In genomic region chr16:54931041-54931756, GRCh38 we compare ENCODE assay signal across 8 cellular contexts. TPM values are rescaled to one million over a fixed set of nuclear protein-coding genes. Genes with fewer than 3 reads are reported as not detected.
DNase-seq lines count a peak whose midpoint lies in the region; ATAC-seq, FAIRE-seq and TF ChIP-seq lines count a peak whose summit lies in the region.

No MANE protein-coding gene starts in this region.

- H3K9ac ChIP-seq in endothelial cell of umbilical vein (replicated peaks; ENCODE audit: extremely low read depth, insufficient read depth, low read length) = no peak overlapping the region
- H3K9ac ChIP-seq in neural cell (ENCODE audit: low read length) = no peak overlapping the region

- FAIRE-seq in endothelial cell of umbilical vein (lab: Jason Lieb, UNC) = no peak

- no peaks in the 10 kb centered on the region for H3K79me2 ChIP-seq in endothelial cell of umbilical vein (ENCODE audit: control insufficient read depth, insufficient read depth, low read length)
- no peaks in the 10 kb centered on the region for H3K79me2 ChIP-seq in neural cell (replicated peaks; ENCODE audit: insufficient read depth, low read length)

- H3K27ac ChIP-seq in AG04450 (ENCODE audit: low read depth, low read length) = no peak overlapping the region
- H3K27ac ChIP-seq in endothelial cell of umbilical vein (ENCODE audit: insufficient read depth, low read depth, low read length) = no peak overlapping the region
- H3K27ac ChIP-seq in neural cell (ENCODE audit: low read length) = no peak overlapping the region

- ATAC-seq in GM18868 (IDR thresholded peaks at IDR 0.05; ENCODE audit: unreplicated experiment) (no peak), HG02938 (IDR thresholded peaks at IDR 0.05; ENCODE audit: unreplicated experiment) (no peak)

- H3K4me3 ChIP-seq in AG04450 (ENCODE audit: low read depth, low read length) = peak overlapping the region; percentile 51
- H3K4me3 ChIP-seq in endothelial cell of umbilical vein (replicated peaks in 1 of 3; ENCODE audit: insufficient read depth in 1 of 3, low read depth in 1 of 3, low read length in 3 of 3) = peak overlapping the region in 2 of 3 experiments; percentile 6 to 37
- H3K4me3 ChIP-seq in neural cell (ENCODE audit: low read length) = peak overlapping the region; percentile 60

- dilution Hi-C loops in endothelial cell of umbilical vein (cut with MboI; ENCODE audit: extremely low pct_ligation_motif_present, low sequenced_read_pairs) = no loop called here

- POLR2A ChIA-PET in AG04450 (lab: Yijun Ruan, JAX) = no interaction called here
- POLR2A ChIA-PET in endothelial cell of umbilical vein (lab: Charles Lee) = no interaction called here

- peaks cover 77% of the 10 kb centered on the region for H3K27me3 ChIP-seq in AG04450 (ENCODE audit: control insufficient read depth, insufficient read depth, low read length)
- peaks cover 50 to 68% of the 10 kb centered on the region in 2 experiments for H3K27me3 ChIP-seq in endothelial cell of umbilical vein (ENCODE audit: control insufficient read depth in 2 of 2, insufficient read depth in 2 of 2, low read length in 2 of 2)
- peaks cover 89% of the 10 kb centered on the region for H3K27me3 ChIP-seq in neural cell (ENCODE audit: insufficient read depth, low read depth, low read length)

- TF ChIP-seq RAD21 in neural cell (conservative IDR thresholded peaks at IDR 0.05) = no peak

- no peaks in the 10 kb centered on the region for H3K9me2 ChIP-seq in neural cell (ENCODE audit: insufficient read depth, low read length)

- H3K9me1 ChIP-seq in endothelial cell of umbilical vein (replicated peaks; ENCODE audit: control insufficient read depth, extremely low read depth, insufficient read depth, low read length) = no peaks in the 10 kb centered on the region

- H4K20me1 ChIP-seq in endothelial cell of umbilical vein (replicated peaks; ENCODE audit: control insufficient read depth, extremely low read depth, insufficient read depth, low read length) (peaks cover 5% of the 10 kb centered on the region), neural cell (ENCODE audit: insufficient read depth) (no peaks in the 10 kb centered on the region)

- DNase-seq in AG04450 (ENCODE audit: low read depth, low spot score) = no peak
- DNase-seq in GM13976 (ENCODE audit: low spot score) = peak; percentile 21
- peak; percentile 20 for DNase-seq in SK-MEL-5 (ENCODE audit: low read depth, low spot score)
- peak; percentile 27 for DNase-seq in endothelial cell of umbilical vein (ENCODE audit: low read depth, low spot score)
- no peak for DNase-seq in iPS-NIHi7 (ENCODE audit: extremely low spot score)

- TF ChIP-seq CTCF in AG04450 (IDR thresholded peaks at IDR 0.05; ENCODE audit: low read depth, low read length) (no peak), GM13976 (IDR thresholded peaks at IDR 0.05; ENCODE audit: borderline replicate concordance, control extremely low read depth, extremely low read depth, insufficient read depth, missing control alignments) (no peak), endothelial cell of umbilical vein (IDR thresholded peaks at IDR 0.05; ENCODE audit: extremely low read depth in 1 of 2, insufficient read depth in 1 of 2, low read depth in 1 of 2, low read length in 2 of 2) (no peak), neural cell (IDR thresholded peaks at IDR 0.05; ENCODE audit: poor library complexity, severe bottlenecking) (peak; percentile 18)

- no peak for TF ChIP-seq EP300 in neural cell (conservative IDR thresholded peaks at IDR 0.05; ENCODE audit: poor library complexity, severe bottlenecking)

- H3F3A ChIP-seq in neural cell (ENCODE audit: insufficient read depth, low read length, poor library complexity, severe bottlenecking) = no peaks in the 10 kb centered on the region

- H3K36me3 ChIP-seq in endothelial cell of umbilical vein (ENCODE audit: control insufficient read depth in 2 of 2, extremely low read depth in 1 of 2, insufficient read depth in 2 of 2, low read length in 2 of 2) = no peaks in the 10 kb centered on the region
- no peaks in the 10 kb centered on the region for H3K36me3 ChIP-seq in neural cell (ENCODE audit: insufficient read depth, low read length)

- CTCF ChIA-PET in AG04450 (lab: Charles Lee) = no interaction called here
- CTCF ChIA-PET in endothelial cell of umbilical vein (lab: Charles Lee) = interaction anchor here (1.2 to 1.9 kb wide), 2 partner anchors 9 to 1381 kb away, joined by 3 to 8 read pairs; no protein-coding TSS in a partner anchor

- peaks cover 12% of the 10 kb centered on the region for H3K4me1 ChIP-seq in endothelial cell of umbilical vein (ENCODE audit: control insufficient read depth, extremely low read depth, insufficient read depth, low read length)

- H3K9me3 ChIP-seq in AG04450 (ENCODE audit: control insufficient read depth, insufficient read depth, low read length) (peaks cover 22% of the 10 kb centered on the region), endothelial cell of umbilical vein (replicated peaks; ENCODE audit: control insufficient read depth, insufficient read depth, low read length) (no peaks in the 10 kb centered on the region), neural cell (ENCODE audit: low read length) (no peaks in the 10 kb centered on the region)

- in situ Hi-C loops in GM13976 (cut with MboI; ENCODE audit: low sequenced_read_pairs, unreplicated experiment) (loop anchor here (25.0 kb wide), 1 partner anchor 644 kb away; the partner anchor contains the start of gene IRX3), SK-MEL-5 (cut with HindIII; ENCODE audit: low pct_unique_long_range_greater_than_20kb, low sequenced_read_pairs) (no loop called here)

- BruUV-seq in endothelial cell of umbilical vein (replicated peaks; lab: Mats Ljungman, UMichigan) = no TSS peak

- no peak for TF ChIP-seq POLR2A in endothelial cell of umbilical vein (IDR thresholded peaks at IDR 0.05; ENCODE audit: low read depth, low read length)

- peak overlapping the region; percentile 72 for H2AFZ ChIP-seq in endothelial cell of umbilical vein (ENCODE audit: low read depth, low read length)
- no peak overlapping the region for H2AFZ ChIP-seq in neural cell (ENCODE audit: low read depth, low read length)

- intact Hi-C loops in endothelial cell of umbilical vein (cut with micrococcal nuclease) = loop anchor here (1.0 to 10.0 kb wide), 3 partner anchors 645 to 1039 kb away; partner anchors contain the start of gene IRX3

- H3K4me2 ChIP-seq in endothelial cell of umbilical vein (ENCODE audit: insufficient read depth, low read length) = peak overlapping the region; percentile 53
- H3K4me2 ChIP-seq in neural cell (ENCODE audit: low read length) = no peak overlapping the region

TF ChIP-seq in endothelial cell of umbilical vein, 7 proteins besides CTCF, POLR2A, EP300 and RAD21:
- TF ChIP-seq POLR2AphosphoS5 (IDR thresholded peaks at IDR 0.05; ENCODE audit: insufficient read depth, low read depth, low read length) = peak; percentile 5
- TF ChIP-seq JUN (IDR thresholded peaks at IDR 0.05; ENCODE audit: borderline replicate concordance, insufficient read depth, insufficient read length, low read depth) = no peak
- TF ChIP-seq MYC (IDR thresholded peaks at IDR 0.05; ENCODE audit: low read depth, low read length) = no peak
- no peak for TF ChIP-seq FOS (IDR thresholded peaks at IDR 0.05; ENCODE audit: borderline replicate concordance, insufficient read depth, low read length)
- TF ChIP-seq GATA2 (IDR thresholded peaks at IDR 0.05; ENCODE audit: insufficient read depth, insufficient read length, low read depth, low read length) = no peak
- peak; percentile 81 for TF ChIP-seq EZH2 (IDR thresholded peaks at IDR 0.05; ENCODE audit: borderline replicate concordance, low read depth, low read length, severe bottlenecking)

TF ChIP-seq in neural cell, 6 proteins besides CTCF, POLR2A, EP300 and RAD21 (continues in another document):
- TF ChIP-seq REST (IDR thresholded peaks at IDR 0.05; ENCODE audit: borderline replicate concordance) (no peak), TAF1 (IDR thresholded peaks at IDR 0.05; ENCODE audit: low read depth) (no peak)

RNA-seq across cellular contexts. Expression of gene IRX5, which starts 0.5 kb away (rescaled TPM):
- polyA plus RNA-seq in AG04450 (2011; rRNA removed) = not detected in 2 replicates
- polyA minus RNA-seq in AG04450 (2011; rRNA and poly(A)+ RNA removed) = not detected in 2 replicates
- total RNA-seq in SK-MEL-5 (2014; rRNA removed; shearing (Covaris generic)) = 1.6 and 3.1 TPM in 2 replicates
- polyA plus RNA-seq in SK-MEL-5 (2015; cell fraction: cytosol; rRNA removed) = 3.5 and 5.7 TPM in 2 replicates
- polyA plus RNA-seq in SK-MEL-5 (2015; cell fraction: nucleus; rRNA removed) = 4.5 and 7.0 TPM in 2 replicates
- not detected in 2 replicates for total RNA-seq in endothelial cell of umbilical vein
- polyA plus RNA-seq in endothelial cell of umbilical vein = not detected in 2 replicates
- not detected in 2 replicates for polyA plus RNA-seq in endothelial cell of umbilical vein (2011; cell fraction: cytosol; rRNA removed)
- polyA plus RNA-seq in endothelial cell of umbilical vein (2011; cell fraction: nucleus; rRNA removed) = 0.14 and 0.16 TPM in 2 replicates
- polyA plus RNA-seq in endothelial cell of umbilical vein (2012) = not detected in 2 replicates
- not detected in 2 replicates for polyA minus RNA-seq in endothelial cell of umbilical vein
- 3.6 TPM for polyA minus RNA-seq in endothelial cell of umbilical vein (2011; cell fraction: cytosol; rRNA and poly(A)+ RNA removed)
- 0.29 TPM in 1 of 2 replicates, not detected in the other for polyA minus RNA-seq in endothelial cell of umbilical vein (2011; cell fraction: nucleus; rRNA and poly(A)+ RNA removed)
- 0.14 and 0.26 TPM in 2 replicates for polyA plus RNA-seq in neural cell
- not detected in 2 replicates for polyA minus RNA-seq in neural cell

Comparison
In these comparisons a context has a peak if more than half of its experiments do, and no peak if none do; other contexts are left out.
1. DNase-seq: peak in GM13976 (single experiment), SK-MEL-5 (single experiment) and endothelial cell of umbilical vein (single experiment); none in AG04450 (single experiment) and iPS-NIHi7 (single experiment).
2. Peak in every context shown above with its lines, with median percentiles within 50 percentile points of each other: H3K4me3 ChIP-seq.